21 cellular contexts compared by ENCODE assay signal in the genomic region with DNA sequence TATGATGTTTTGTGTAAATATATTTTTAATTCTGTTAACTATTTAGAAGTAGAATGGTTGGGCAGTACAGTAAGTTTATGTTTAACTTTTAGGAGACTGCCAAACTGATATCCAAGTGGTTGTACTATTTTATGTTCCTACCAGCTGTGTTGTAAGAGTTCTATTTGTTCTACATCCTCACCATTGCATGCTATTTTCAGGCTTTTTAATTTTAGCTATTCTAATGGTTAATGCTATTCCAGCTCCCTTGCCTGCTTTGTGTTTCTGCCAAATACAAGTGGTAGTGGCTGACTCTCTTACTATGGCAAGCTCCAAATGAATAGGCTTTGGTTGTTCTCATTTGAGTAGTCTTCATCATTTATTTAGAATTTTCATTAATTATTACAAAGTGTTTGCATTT.
"Had no signal": no experiment of that assay in that cellular context is flagged by ENCODE, and none has a peak within 500 bp of the region (broad histone marks: within the 10 kb centered on the region; RNA-seq: fewer than 3 reads in every experiment).

No MANE protein-coding gene starts in this region.

- H3K4me1 ChIP-seq: left lung, psoas muscle, spleen, testis, tibial artery had no signal

- ATAC-seq: left lung; natural killer cell; psoas muscle; stimulated activated memory B cell treated with anti-CD40 and anti-IgM and Interleukin-4, amounts not matched to agents 10 μg/mL and 1 μg/mL and 100 μg/mL, for 72 hours; stimulated activated naive CD8-positive, alpha-beta T cell treated with anti-CD3 and anti-CD28 coated beads, Interleukin-15, Interleukin-2, amounts not matched to agents 100 U/mL and 50 U/mL, for 24 hours had no signal

- H3K36me3 ChIP-seq: left lung, ovary, sigmoid colon, spleen, tibial artery had no signal

- H3K9me3 ChIP-seq: left lung, ovary, psoas muscle, sigmoid colon, spleen, testis, tibial artery had no signal

- H3K27ac ChIP-seq: dorsolateral prefrontal cortex, hepatocyte, left lung, ovary, psoas muscle, sigmoid colon, skin epidermis, spleen, testis, tibial artery had no signal

- H3K27me3 ChIP-seq: hepatocyte, left lung, ovary, sigmoid colon, spleen, testis, tibial artery had no signal

- H3K4me3 ChIP-seq: dorsolateral prefrontal cortex, hepatocyte, left lung, lung, ovary, psoas muscle, sigmoid colon, skin epidermis, spleen, testis, tibial artery had no signal

- DNase-seq: dorsolateral prefrontal cortex; effector CD4-positive, alpha-beta T cell; kidney; left lung; natural killer cell; occipital lobe; ovary; posterior cingulate gyrus; psoas muscle; retina; sigmoid colon; spleen; stimulated activated CD4-positive, alpha-beta T cell treated with anti-CD3 and anti-CD28 coated beads, Interleukin-4, amount 100 ng/mL, for 4 hours; stimulated activated naive CD8-positive, alpha-beta T cell treated with anti-CD3 and anti-CD28 coated beads, Interleukin-15, Interleukin-2, amounts not matched to agents 100 U/mL and 50 U/mL, for 24 hours; substantia nigra; testis; tibial artery had no signal
